ENCODE assay signal across 1 cellular context in genomic region chr5:176386491-176386890, GRCh38.
TF ChIP-seq lines count a peak whose summit lies in the region.

No MANE protein-coding gene starts in this region.

TF ChIP-seq in endothelial cell of umbilical vein, 7 proteins besides CTCF, POLR2A, EP300 and RAD21:
- TF ChIP-seq JUN (IDR thresholded peaks at IDR 0.05; ENCODE audit: borderline replicate concordance, insufficient read depth, insufficient read length, low read depth) (no peak), GATA2 (IDR thresholded peaks at IDR 0.05; ENCODE audit: insufficient read depth, insufficient read length, low read depth, low read length) (no peak), POLR2AphosphoS5 (IDR thresholded peaks at IDR 0.05; ENCODE audit: insufficient read depth, low read depth, low read length) (no peak), MYC (IDR thresholded peaks at IDR 0.05; ENCODE audit: low read depth, low read length) (no peak), MAX (IDR thresholded peaks at IDR 0.05; ENCODE audit: insufficient read depth, insufficient read length) (no peak), EZH2 (IDR thresholded peaks at IDR 0.05; ENCODE audit: borderline replicate concordance, low read depth, low read length, severe bottlenecking) (no peak), FOS (IDR thresholded peaks at IDR 0.05; ENCODE audit: borderline replicate concordance, insufficient read depth, low read length) (no peak)
